ENCODE assay signal across 15 cellular contexts in the genomic region with DNA sequence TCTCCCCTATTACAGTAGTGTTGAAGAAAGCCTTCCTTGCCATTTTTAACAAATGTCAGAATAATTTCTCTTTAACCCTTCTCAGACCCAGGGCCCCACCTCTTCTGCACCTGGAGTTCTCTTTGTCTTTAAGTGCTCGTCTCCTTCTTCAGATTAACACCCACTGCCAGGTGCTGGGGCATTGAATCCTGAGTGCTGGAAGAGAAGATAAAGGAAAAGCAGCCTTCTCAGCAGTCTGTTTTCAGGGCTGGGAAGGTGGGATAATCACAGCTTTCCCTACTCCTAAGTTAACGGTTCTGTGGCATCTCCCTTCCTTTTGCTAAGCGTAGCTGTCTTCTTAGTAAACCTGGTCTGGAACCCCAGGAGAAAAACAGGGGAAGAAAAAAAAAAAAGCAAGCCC.
"Had no signal": no experiment of that assay in that cellular context is flagged by ENCODE, and none has a peak within 500 bp of the region (broad histone marks: within the 10 kb centered on the region; RNA-seq: fewer than 3 reads in every experiment).

No MANE protein-coding gene starts in this region.

- DNase-seq: activated CD4-positive, alpha-beta T cell treated with anti-CD3 and anti-CD28 coated beads, Interleukin-2, amount 50 U/mL, for 48 hours; activated CD8-positive, alpha-beta memory T cell treated with anti-CD3 and anti-CD28 coated beads, Interleukin-2, amount 10 ng/mL, durations not matched to agents 7 days and 5 days; activated T-cell treated with anti-CD3 and anti-CD28 coated beads, Interleukin-2, amount 50 U/mL, for 24 hours; amygdala; erythroblast; hippocampal formation; kidney glomerular epithelial cell; pancreas; stimulated activated CD4-positive, alpha-beta T cell treated with anti-CD3 and anti-CD28 coated beads, Interleukin-2, amount 100 ng/mL, for 48 hours; stimulated activated naive CD8-positive, alpha-beta T cell treated with anti-CD3 and anti-CD28 coated beads, Interleukin-15, amount 100 ng/mL, for 72 hours; T-helper 2 cell; testis; upper lobe of right lung had no signal

- H3K27me3 Mint-ChIP-seq: activated CD8-positive, alpha-beta memory T cell treated with anti-CD3 and anti-CD28 coated beads, Interleukin-2, amount 10 ng/mL, durations not matched to agents 7 days and 5 days; activated T-cell treated with anti-CD3 and anti-CD28 coated beads, Interleukin-2, amount 50 U/mL, for 24 hours; central memory CD8-positive, alpha-beta T cell; stimulated activated naive CD8-positive, alpha-beta T cell treated with anti-CD3 and anti-CD28 coated beads, Interleukin-15, amount 100 ng/mL, for 72 hours had no signal

- H3K4me1 ChIP-seq: pancreas, testis, upper lobe of right lung had no signal

- H3K27ac ChIP-seq: pancreas, testis, upper lobe of right lung had no signal

- H3K27ac Mint-ChIP-seq: activated CD8-positive, alpha-beta memory T cell treated with anti-CD3 and anti-CD28 coated beads, Interleukin-2, amount 10 ng/mL, durations not matched to agents 7 days and 5 days; activated T-cell treated with anti-CD3 and anti-CD28 coated beads, Interleukin-2, amount 50 U/mL, for 24 hours had no signal

- H3K4me1 Mint-ChIP-seq: central memory CD8-positive, alpha-beta T cell had no signal

- H3K36me3 ChIP-seq: pancreas, upper lobe of right lung had no signal

- H3K9me3 ChIP-seq: pancreas, testis had no signal

- H3K9me3 Mint-ChIP-seq: central memory CD8-positive, alpha-beta T cell had no signal

- H3K4me3 ChIP-seq: pancreas, testis, upper lobe of right lung had no signal

- ATAC-seq: activated CD8-positive, alpha-beta memory T cell treated with anti-CD3 and anti-CD28 coated beads, Interleukin-2, amount 10 ng/mL, durations not matched to agents 7 days and 5 days; pancreas; stimulated activated naive CD8-positive, alpha-beta T cell treated with anti-CD3 and anti-CD28 coated beads, Interleukin-15, amount 100 ng/mL, for 72 hours; upper lobe of right lung had no signal

- H3K36me3 Mint-ChIP-seq: brain had no signal

- H3K4me3 Mint-ChIP-seq: activated CD8-positive, alpha-beta memory T cell treated with anti-CD3 and anti-CD28 coated beads, Interleukin-2, amount 10 ng/mL, durations not matched to agents 7 days and 5 days; activated T-cell treated with anti-CD3 and anti-CD28 coated beads, Interleukin-2, amount 50 U/mL, for 24 hours; brain; central memory CD8-positive, alpha-beta T cell; stimulated activated naive CD8-positive, alpha-beta T cell treated with anti-CD3 and anti-CD28 coated beads, Interleukin-15, amount 100 ng/mL, for 72 hours had no signal

- H3K27me3 ChIP-seq: pancreas, testis, upper lobe of right lung had no signal
